Comparison of ENCODE assay signal across 1 cellular context in genomic region chr16:87345721-87346424, GRCh38.
A peak's percentile ranks its signal among the peaks of the same experiment; 100 is the strongest.
TF ChIP-seq lines count a peak whose summit lies in the region.

No MANE protein-coding gene starts in this region.

TF ChIP-seq in HepG2, 621 proteins besides CTCF, POLR2A, EP300 and RAD21:
- TF ChIP-seq POLR2G (IDR thresholded peaks at IDR 0.05; ENCODE audit: low read depth, low read length), result peak; percentile 11; the same call in 1 of the 2 replicates
- no peak for TF ChIP-seq TOE1 (CRISPR knock-in tag; IDR thresholded peaks at IDR 0.05)
- TF ChIP-seq POLR2AphosphoS5 (IDR thresholded peaks at IDR 0.05; ENCODE audit: low read depth, low read length), result 0 out of 2 replicates have a peak, but pooled peaks have one; percentile 10
- TF ChIP-seq AGO2 (optimal IDR thresholded peaks at IDR 0.05; ENCODE audit: low read depth, low read length), result peak; percentile 83
- no peak for TF ChIP-seq FOXJ3 (CRISPR knock-in tag; IDR thresholded peaks at IDR 0.05; ENCODE audit: borderline replicate concordance)
- TF ChIP-seq NFE2L2 (IDR thresholded peaks at IDR 0.05; ENCODE audit: low read length), result no peak
- peak; percentile 88 for TF ChIP-seq RBM22 (optimal IDR thresholded peaks at IDR 0.05; ENCODE audit: low read length)
- TF ChIP-seq, protein P1, sequence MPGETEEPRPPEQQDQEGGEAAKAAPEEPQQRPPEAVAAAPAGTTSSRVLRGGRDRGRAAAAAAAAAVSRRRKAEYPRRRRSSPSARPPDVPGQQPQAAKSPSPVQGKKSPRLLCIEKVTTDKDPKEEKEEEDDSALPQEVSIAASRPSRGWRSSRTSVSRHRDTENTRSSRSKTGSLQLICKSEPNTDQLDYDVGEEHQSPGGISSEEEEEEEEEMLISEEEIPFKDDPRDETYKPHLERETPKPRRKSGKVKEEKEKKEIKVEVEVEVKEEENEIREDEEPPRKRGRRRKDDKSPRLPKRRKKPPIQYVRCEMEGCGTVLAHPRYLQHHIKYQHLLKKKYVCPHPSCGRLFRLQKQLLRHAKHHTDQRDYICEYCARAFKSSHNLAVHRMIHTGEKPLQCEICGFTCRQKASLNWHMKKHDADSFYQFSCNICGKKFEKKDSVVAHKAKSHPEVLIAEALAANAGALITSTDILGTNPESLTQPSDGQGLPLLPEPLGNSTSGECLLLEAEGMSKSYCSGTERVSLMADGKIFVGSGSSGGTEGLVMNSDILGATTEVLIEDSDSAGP (CRISPR knock-in tag; IDR thresholded peaks at IDR 0.05; ENCODE audit: borderline replicate concordance), result peak; percentile 36; the same call in 1 of the 2 replicates
- TF ChIP-seq SIN3A (IDR thresholded peaks at IDR 0.05; ENCODE audit: borderline replicate concordance, low read depth, low read length), result no peak
